ENCODE assay signal across 1 cellular context in genomic region chr3:122247087-122247824, GRCh38.
TF ChIP-seq lines count a peak whose summit lies in the region.

No MANE protein-coding gene starts in this region.

TF ChIP-seq in HepG2, 621 proteins besides CTCF, POLR2A, EP300 and RAD21 (continued from another document):
- TF ChIP-seq ZBTB37 (CRISPR knock-in tag; IDR thresholded peaks at IDR 0.05), result no peak
- no peak for TF ChIP-seq ZNF569 (CRISPR knock-in tag; IDR thresholded peaks at IDR 0.05; ENCODE audit: borderline replicate concordance)
- no peak for TF ChIP-seq ZSCAN9 (CRISPR knock-in tag; IDR thresholded peaks at IDR 0.05; ENCODE audit: borderline replicate concordance)
